In the genomic region with DNA sequence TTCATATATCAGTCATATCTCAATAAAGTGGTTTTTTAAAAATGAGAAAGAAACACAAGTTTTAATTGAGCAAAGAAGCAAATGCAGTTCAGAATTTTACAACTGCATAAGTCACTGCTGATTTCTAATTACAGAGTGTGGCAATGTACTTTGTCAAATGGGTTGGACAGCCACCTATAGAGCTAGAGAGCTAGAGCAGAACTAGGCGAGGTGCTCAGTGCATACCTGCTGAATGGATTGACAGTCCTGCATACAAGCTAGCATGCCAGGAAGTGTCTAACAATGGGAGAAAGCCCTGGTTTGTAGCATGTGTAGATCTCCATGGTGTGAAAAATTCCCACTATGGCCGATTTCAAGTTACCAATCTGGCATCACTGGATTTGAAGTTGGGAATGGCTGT, we compare ENCODE assay signal across 25 cellular contexts.
"Had no signal": no experiment of that assay in that cellular context is flagged by ENCODE, and none has a peak within 500 bp of the region (broad histone marks: within the 10 kb centered on the region; RNA-seq: fewer than 3 reads in every experiment).

No MANE protein-coding gene starts in this region.

- H3K4me3 ChIP-seq: lower lobe of right lung, pancreas, right lobe of liver, smooth muscle cell, suprapubic skin, transverse colon, upper lobe of right lung, uterus had no signal

- H3K9me3 ChIP-seq: lower lobe of right lung, neutrophil, pancreas, right lobe of liver, suprapubic skin, transverse colon, upper lobe of right lung, uterus had no signal

- H3K4me1 ChIP-seq: lower lobe of right lung, pancreas, right lobe of liver, suprapubic skin, transverse colon, upper lobe of right lung, uterus had no signal

- ATAC-seq: effector memory CD8-positive, alpha-beta T cell; left ventricle myocardium superior; lower lobe of right lung; natural killer cell treated with Interleukin-12 subunit alpha and Interleukin-12 subunit beta and Interleukin-15 and Interleukin-18, amount 100 ng/mL, for 72 hours; pancreas; right lobe of liver; stimulated activated naive CD8-positive, alpha-beta T cell treated with anti-CD3 and anti-CD28 coated beads, Interleukin-15, amount 100 ng/mL, for 72 hours; upper lobe of right lung had no signal

- H3K27me3 ChIP-seq: neutrophil, pancreas, right lobe of liver, suprapubic skin, transverse colon, upper lobe of right lung, uterus had no signal

- DNase-seq: cortex of kidney; effector memory CD8-positive, alpha-beta T cell; hypothalamus; immature natural killer cell; islet precursor cell; kidney glomerular epithelial cell; left ventricle myocardium superior; lower lobe of right lung; naive B cell; pancreas; retina; right lobe of liver; stimulated activated CD4-positive, alpha-beta T cell treated with anti-CD3 and anti-CD28 coated beads, Interleukin-12 subunit alpha, Interleukin-12 subunit beta, amount 100 ng/mL, for 4 hours; stimulated activated CD4-positive, alpha-beta T cell treated with anti-CD3 and anti-CD28 coated beads, Interleukin-1b, Interleukin-23, amount 100 ng/mL, for 48 hours; stimulated activated CD4-positive, alpha-beta T cell treated with anti-CD3 and anti-CD28 coated beads, Interleukin-4, amount 100 ng/mL, for 1 hour; stimulated activated CD8-positive, alpha-beta memory T cell treated with anti-CD3 and anti-CD28 coated beads, Interleukin-4, amount 100 ng/mL, for 48 hours; stimulated activated naive CD4-positive, alpha-beta T cell; stimulated activated naive CD8-positive, alpha-beta T cell treated with anti-CD3 and anti-CD28 coated beads, Interleukin-15, amount 100 ng/mL, for 72 hours; transverse colon; upper lobe of right lung; uterus had no signal

- H3K36me3 ChIP-seq: neutrophil, pancreas, right lobe of liver, suprapubic skin, transverse colon, upper lobe of right lung, uterus had no signal

- H3K27ac ChIP-seq: lower lobe of right lung, neutrophil, pancreas, right lobe of liver, suprapubic skin, transverse colon, upper lobe of right lung, uterus had no signal
